In the genomic region with DNA sequence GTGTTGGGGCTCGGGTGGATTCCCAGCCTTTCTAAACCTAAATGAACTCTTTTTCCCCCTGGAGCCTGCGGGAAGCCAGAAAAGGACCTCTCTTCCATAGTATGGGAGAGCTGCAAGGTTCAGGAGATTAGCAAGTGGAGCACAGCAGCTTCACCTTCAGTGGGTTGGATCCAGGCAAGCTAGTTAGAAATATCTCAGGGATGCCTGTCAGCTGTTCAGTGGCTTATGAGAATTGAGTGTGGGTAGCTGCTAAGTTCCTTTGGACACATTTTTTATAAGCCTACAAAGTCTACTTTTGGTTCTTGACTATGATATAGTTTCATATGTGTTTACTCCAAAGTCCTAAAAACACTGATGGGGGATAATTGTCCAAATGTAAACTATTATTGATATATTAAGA, we compare ENCODE assay signal across 9 cellular contexts.
"Had no signal": no experiment of that assay in that cellular context is flagged by ENCODE, and none has a peak within 500 bp of the region (broad histone marks: within the 10 kb centered on the region; RNA-seq: fewer than 3 reads in every experiment).

No MANE protein-coding gene starts in this region.

- H2AFZ ChIP-seq: GM23248, GM23338 had no signal

- H3K4me1 ChIP-seq: HAP-1 had no signal

- ATAC-seq: GM23338, HCT116 had no signal

- H3K4me3 ChIP-seq: GM23248, GM23338, HAP-1 had no signal

- DNase-seq: GM23248, GOT3, H7, H9, HCEC 1CT, HFFc6 had no signal

- H3K9me3 ChIP-seq: HAP-1 had no signal

- H3K4me1 Mint-ChIP-seq: GM23338 had no signal

- H3K4me3 Mint-ChIP-seq: GM23338, H9, HFFc6 had no signal

- H3K36me3 ChIP-seq: HAP-1 had no signal

- H3K27ac Mint-ChIP-seq: GM23338, H9, HFFc6 had no signal

- H3K9ac ChIP-seq: GM23248 had no signal

- H3K4me2 ChIP-seq: GM23338 had no signal

- H3K27ac ChIP-seq: GM23248 had no signal
